In the genomic region with DNA sequence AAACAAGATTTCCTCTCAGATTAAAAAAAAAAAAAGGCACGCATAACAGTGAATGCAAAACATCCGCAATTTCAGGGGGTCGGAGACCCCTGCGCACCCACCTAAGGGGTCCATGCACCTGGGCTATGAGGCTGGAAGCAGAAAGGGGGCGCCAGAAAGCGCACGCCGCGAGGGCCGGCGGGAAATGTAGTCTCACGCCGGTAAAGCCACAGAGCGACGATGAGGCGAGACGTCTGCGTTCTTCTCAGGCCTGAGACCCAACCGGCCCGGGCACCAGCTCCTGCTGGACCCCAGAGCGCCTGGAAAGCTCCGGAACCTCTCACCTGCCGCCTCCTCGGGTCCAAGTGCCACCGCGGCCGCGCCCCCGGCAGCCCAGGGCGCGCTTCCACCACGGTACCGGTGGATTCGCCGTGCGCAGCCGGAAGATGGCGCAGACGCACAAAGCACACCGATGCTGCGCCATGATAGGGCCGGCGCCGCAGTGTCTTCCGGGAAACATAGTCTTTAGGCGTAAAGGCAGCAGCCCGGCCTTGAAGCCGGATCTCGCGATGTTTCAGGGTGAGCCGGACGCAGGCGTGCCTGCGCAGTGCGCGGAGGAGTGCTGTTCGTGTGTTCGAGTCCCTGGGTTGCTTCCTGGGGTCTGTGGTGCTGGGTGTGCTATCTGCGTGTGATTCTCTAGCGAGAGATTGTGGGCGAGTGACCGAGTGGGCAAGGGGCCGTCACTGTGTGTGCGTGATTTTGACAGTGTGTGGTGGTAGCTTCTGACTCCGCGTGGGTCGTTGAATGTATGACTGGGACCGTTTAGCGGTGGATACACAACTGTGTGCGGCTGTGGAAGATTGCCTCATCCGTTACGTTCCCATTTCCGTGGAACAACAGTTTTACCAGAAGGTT, we compare ENCODE assay signal across 1 cellular context.
TF ChIP-seq lines count a peak whose summit lies in the region.

A gene (minus strand): TSS at position 416 of the 894 bp plus-strand sequence. CDS start 1,782 bp downstream, outside the sequence.

TF ChIP-seq in K562, 482 proteins besides CTCF, POLR2A, EP300 and RAD21 (continued from another document and continues in another):
- TF ChIP-seq, protein P1, sequence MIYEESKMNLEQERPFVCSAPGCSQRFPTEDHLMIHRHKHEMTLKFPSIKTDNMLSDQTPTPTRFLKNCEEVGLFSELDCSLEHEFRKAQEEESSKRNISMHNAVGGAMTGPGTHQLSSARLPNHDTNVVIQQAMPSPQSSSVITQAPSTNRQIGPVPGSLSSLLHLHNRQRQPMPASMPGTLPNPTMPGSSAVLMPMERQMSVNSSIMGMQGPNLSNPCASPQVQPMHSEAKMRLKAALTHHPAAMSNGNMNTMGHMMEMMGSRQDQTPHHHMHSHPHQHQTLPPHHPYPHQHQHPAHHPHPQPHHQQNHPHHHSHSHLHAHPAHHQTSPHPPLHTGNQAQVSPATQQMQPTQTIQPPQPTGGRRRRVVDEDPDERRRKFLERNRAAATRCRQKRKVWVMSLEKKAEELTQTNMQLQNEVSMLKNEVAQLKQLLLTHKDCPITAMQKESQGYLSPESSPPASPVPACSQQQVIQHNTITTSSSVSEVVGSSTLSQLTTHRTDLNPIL (CRISPR knock-in tag; IDR thresholded peaks at IDR 0.05), result no peak
- no peak for TF ChIP-seq ZNF778 (CRISPR knock-in tag; IDR thresholded peaks at IDR 0.05)
- TF ChIP-seq, protein P2, sequence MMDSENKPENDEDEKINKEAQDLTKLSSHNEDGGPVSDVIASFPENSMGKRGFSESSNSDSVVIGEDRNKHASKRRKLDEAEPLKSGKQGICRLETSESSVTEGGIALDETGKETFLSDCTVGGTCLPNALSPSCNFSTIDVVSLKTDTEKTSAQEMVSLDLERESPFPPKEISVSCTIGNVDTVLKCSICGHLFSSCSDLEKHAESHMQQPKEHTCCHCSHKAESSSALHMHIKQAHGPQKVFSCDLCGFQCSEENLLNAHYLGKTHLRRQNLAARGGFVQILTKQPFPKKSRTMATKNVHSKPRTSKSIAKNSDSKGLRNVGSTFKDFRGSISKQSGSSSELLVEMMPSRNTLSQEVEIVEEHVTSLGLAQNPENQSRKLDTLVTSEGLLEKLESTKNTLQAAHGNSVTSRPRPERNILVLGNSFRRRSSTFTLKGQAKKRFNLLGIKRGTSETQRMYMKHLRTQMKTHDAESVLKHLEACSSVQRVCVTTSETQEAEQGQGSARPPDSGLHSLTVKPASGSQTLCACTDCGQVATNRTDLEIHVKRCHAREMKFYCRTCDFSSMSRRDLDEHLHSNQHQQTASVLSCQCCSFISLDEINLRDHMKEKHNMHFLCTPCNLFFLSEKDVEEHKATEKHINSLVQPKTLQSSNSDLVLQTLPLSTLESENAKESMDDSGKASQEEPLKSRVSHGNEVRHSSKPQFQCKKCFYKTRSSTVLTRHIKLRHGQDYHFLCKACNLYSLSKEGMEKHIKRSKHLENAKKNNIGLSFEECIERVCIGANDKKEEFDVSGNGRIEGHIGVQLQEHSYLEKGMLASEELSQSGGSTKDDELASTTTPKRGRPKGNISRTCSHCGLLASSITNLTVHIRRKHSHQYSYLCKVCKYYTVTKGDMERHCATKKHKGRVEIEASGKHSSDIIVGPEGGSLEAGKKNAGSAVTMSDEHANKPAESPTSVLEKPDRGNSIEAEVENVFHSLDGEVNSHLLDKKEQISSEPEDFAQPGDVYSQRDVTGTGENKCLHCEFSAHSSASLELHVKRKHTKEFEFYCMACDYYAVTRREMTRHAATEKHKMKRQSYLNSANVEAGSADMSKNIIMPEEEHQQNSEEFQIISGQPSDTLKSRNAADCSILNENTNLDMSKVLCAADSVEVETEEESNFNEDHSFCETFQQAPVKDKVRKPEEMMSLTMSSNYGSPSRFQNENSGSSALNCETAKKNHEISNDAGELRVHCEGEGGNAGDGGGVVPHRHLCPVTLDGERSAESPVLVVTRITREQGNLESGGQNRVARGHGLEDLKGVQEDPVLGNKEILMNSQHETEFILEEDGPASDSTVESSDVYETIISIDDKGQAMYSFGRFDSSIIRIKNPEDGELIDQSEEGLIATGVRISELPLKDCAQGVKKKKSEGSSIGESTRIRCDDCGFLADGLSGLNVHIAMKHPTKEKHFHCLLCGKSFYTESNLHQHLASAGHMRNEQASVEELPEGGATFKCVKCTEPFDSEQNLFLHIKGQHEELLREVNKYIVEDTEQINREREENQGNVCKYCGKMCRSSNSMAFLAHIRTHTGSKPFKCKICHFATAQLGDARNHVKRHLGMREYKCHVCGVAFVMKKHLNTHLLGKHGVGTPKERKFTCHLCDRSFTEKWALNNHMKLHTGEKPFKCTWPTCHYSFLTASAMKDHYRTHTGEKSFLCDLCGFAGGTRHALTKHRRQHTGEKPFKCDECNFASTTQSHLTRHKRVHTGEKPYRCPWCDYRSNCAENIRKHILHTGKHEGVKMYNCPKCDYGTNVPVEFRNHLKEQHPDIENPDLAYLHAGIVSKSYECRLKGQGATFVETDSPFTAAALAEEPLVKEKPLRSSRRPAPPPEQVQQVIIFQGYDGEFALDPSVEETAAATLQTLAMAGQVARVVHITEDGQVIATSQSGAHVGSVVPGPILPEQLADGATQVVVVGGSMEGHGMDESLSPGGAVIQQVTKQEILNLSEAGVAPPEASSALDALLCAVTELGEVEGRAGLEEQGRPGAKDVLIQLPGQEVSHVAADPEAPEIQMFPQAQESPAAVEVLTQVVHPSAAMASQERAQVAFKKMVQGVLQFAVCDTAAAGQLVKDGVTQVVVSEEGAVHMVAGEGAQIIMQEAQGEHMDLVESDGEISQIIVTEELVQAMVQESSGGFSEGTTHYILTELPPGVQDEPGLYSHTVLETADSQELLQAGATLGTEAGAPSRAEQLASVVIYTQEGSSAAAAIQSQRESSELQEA (IDR thresholded peaks at IDR 0.05; ENCODE audit: low read depth), result no peak
- TF ChIP-seq TFAM (CRISPR knock-in tag; conservative IDR thresholded peaks at IDR 0.05), result no peak
- no peak for TF ChIP-seq ZNF212 (CRISPR knock-in tag; IDR thresholded peaks at IDR 0.05)
- no peak for TF ChIP-seq EZH2 (IDR thresholded peaks at IDR 0.05; ENCODE audit: borderline replicate concordance, low read depth, low read length)
- TF ChIP-seq ZNF408 (CRISPR knock-in tag; IDR thresholded peaks at IDR 0.05; ENCODE audit: low read depth), result no peak
- TF ChIP-seq U2AF2 (optimal IDR thresholded peaks at IDR 0.05; ENCODE audit: low read depth, low read length), result no peak
- peak; percentile 71 for TF ChIP-seq ATF7 (IDR thresholded peaks at IDR 0.05)
- TF ChIP-seq, protein P3, sequence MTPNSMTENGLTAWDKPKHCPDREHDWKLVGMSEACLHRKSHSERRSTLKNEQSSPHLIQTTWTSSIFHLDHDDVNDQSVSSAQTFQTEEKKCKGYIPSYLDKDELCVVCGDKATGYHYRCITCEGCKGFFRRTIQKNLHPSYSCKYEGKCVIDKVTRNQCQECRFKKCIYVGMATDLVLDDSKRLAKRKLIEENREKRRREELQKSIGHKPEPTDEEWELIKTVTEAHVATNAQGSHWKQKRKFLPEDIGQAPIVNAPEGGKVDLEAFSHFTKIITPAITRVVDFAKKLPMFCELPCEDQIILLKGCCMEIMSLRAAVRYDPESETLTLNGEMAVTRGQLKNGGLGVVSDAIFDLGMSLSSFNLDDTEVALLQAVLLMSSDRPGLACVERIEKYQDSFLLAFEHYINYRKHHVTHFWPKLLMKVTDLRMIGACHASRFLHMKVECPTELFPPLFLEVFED (CRISPR knock-in tag; conservative IDR thresholded peaks at IDR 0.05), result no peak
- TF ChIP-seq CREB1 (IDR thresholded peaks at IDR 0.05), result peak; percentile 65
- TF ChIP-seq CREB1 (CRISPR knock-in tag; IDR thresholded peaks at IDR 0.05), result peak; percentile 57; the same call in 1 of the 2 replicates
- no peak for TF ChIP-seq HNRNPK (IDR thresholded peaks at IDR 0.05; ENCODE audit: low read depth, low read length, poor library complexity, severe bottlenecking)
- TF ChIP-seq, protein P4, sequence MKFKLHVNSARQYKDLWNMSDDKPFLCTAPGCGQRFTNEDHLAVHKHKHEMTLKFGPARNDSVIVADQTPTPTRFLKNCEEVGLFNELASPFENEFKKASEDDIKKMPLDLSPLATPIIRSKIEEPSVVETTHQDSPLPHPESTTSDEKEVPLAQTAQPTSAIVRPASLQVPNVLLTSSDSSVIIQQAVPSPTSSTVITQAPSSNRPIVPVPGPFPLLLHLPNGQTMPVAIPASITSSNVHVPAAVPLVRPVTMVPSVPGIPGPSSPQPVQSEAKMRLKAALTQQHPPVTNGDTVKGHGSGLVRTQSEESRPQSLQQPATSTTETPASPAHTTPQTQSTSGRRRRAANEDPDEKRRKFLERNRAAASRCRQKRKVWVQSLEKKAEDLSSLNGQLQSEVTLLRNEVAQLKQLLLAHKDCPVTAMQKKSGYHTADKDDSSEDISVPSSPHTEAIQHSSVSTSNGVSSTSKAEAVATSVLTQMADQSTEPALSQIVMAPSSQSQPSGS (CRISPR knock-in tag; IDR thresholded peaks at IDR 0.05), result no peak
- 0 out of 2 replicates have a peak, but pooled peaks have one; percentile 31 for TF ChIP-seq ZNF24 (IDR thresholded peaks at IDR 0.05)
- TF ChIP-seq TAF15 (IDR thresholded peaks at IDR 0.05; ENCODE audit: low read depth, low read length), result no peak
- no peak for TF ChIP-seq CBFA2T2 (conservative IDR thresholded peaks at IDR 0.05)
- TF ChIP-seq FOXM1 (IDR thresholded peaks at IDR 0.05; ENCODE audit: low read depth), result no peak
- no peak for TF ChIP-seq FOXM1 (CRISPR knock-in tag; IDR thresholded peaks at IDR 0.05; ENCODE audit: low read depth)
- peak; percentile 92 for TF ChIP-seq RBFOX2 (IDR thresholded peaks at IDR 0.05; ENCODE audit: low read depth, low read length)
- TF ChIP-seq SRSF1 (IDR thresholded peaks at IDR 0.05; ENCODE audit: low read depth, low read length), result peak; percentile 87
- TF ChIP-seq ZNF551 (CRISPR knock-in tag; IDR thresholded peaks at IDR 0.05), result no peak
- no peak for TF ChIP-seq HMG20B (CRISPR knock-in tag; IDR thresholded peaks at IDR 0.05)
- TF ChIP-seq PTRF (tag; IDR thresholded peaks at IDR 0.05), result no peak
- TF ChIP-seq ZNF696 (CRISPR knock-in tag; conservative IDR thresholded peaks at IDR 0.05), result no peak
- no peak for TF ChIP-seq ELF4 (CRISPR knock-in tag; IDR thresholded peaks at IDR 0.05)
- TF ChIP-seq, protein P5, sequence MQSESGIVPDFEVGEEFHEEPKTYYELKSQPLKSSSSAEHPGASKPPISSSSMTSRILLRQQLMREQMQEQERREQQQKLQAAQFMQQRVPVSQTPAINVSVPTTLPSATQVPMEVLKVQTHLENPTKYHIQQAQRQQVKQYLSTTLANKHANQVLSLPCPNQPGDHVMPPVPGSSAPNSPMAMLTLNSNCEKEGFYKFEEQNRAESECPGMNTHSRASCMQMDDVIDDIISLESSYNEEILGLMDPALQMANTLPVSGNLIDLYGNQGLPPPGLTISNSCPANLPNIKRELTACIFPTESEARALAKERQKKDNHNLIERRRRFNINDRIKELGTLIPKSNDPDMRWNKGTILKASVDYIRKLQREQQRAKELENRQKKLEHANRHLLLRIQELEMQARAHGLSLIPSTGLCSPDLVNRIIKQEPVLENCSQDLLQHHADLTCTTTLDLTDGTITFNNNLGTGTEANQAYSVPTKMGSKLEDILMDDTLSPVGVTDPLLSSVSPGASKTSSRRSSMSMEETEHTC (IDR thresholded peaks at IDR 0.05), result no peak
- no peak for TF ChIP-seq NFE2 (IDR thresholded peaks at IDR 0.05; ENCODE audit: low read depth)
- no peak for TF ChIP-seq ARID2 (IDR thresholded peaks at IDR 0.05)
- TF ChIP-seq MEF2D (tag; conservative IDR thresholded peaks at IDR 0.05; ENCODE audit: low read depth), result no peak
- TF ChIP-seq MAFF (IDR thresholded peaks at IDR 0.05; ENCODE audit: low read length), result peak; percentile 36; the same call in 1 of the 2 replicates
- TF ChIP-seq NRF1 (conservative IDR thresholded peaks at IDR 0.05 in 1 of 2, IDR thresholded peaks at IDR 0.05 in 1 of 2), result peak; percentile 94 to 95
- TF ChIP-seq SP1 (CRISPR knock-in tag; IDR thresholded peaks at IDR 0.05), result peak; percentile 50; the same call in 1 of the 2 replicates
- TF ChIP-seq FOSL1 (tag; conservative IDR thresholded peaks at IDR 0.05), result peak; percentile 23; the same call in 1 of the 2 replicates
- no peak for TF ChIP-seq FOXA1 (IDR thresholded peaks at IDR 0.05; ENCODE audit: borderline replicate concordance)
- TF ChIP-seq MAZ (CRISPR knock-in tag; conservative IDR thresholded peaks at IDR 0.05 in 1 of 2, IDR thresholded peaks at IDR 0.05 in 1 of 2), result peak; percentile 55 to 83; a peak in 3 of 4 replicates
- TF ChIP-seq, protein P6, sequence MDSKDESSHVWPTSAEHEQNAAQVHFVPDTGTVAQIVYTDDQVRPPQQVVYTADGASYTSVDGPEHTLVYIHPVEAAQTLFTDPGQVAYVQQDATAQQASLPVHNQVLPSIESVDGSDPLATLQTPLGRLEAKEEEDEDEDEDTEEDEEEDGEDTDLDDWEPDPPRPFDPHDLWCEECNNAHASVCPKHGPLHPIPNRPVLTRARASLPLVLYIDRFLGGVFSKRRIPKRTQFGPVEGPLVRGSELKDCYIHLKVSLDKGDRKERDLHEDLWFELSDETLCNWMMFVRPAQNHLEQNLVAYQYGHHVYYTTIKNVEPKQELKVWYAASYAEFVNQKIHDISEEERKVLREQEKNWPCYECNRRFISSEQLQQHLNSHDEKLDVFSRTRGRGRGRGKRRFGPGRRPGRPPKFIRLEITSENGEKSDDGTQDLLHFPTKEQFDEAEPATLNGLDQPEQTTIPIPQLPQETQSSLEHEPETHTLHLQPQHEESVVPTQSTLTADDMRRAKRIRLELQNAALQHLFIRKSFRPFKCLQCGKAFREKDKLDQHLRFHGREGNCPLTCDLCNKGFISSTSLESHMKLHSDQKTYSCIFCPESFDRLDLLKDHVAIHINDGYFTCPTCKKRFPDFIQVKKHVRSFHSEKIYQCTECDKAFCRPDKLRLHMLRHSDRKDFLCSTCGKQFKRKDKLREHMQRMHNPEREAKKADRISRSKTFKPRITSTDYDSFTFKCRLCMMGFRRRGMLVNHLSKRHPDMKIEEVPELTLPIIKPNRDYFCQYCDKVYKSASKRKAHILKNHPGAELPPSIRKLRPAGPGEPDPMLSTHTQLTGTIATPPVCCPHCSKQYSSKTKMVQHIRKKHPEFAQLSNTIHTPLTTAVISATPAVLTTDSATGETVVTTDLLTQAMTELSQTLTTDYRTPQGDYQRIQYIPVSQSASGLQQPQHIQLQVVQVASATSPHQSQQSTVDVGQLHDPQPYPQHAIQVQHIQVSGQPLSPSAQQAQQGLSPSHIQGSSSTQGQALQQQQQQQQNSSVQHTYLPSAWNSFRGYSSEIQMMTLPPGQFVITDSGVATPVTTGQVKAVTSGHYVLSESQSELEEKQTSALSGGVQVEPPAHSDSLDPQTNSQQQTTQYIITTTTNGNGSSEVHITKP (IDR thresholded peaks at IDR 0.05; ENCODE audit: partially characterized antibody), result no peak
